Comparison of ENCODE assay signal across 9 cellular contexts in genomic region chr11:130390071-130390758, GRCh38. TPM values are rescaled to one million over a fixed set of nuclear protein-coding genes. Genes with fewer than 3 reads are reported as not detected.
A peak's percentile ranks its signal among the peaks of the same experiment; 100 is the strongest.
DNase-seq lines count a peak whose midpoint lies in the region; ATAC-seq lines count a peak whose summit lies in the region.
"Had no signal": no experiment of that assay in that cellular context is flagged by ENCODE, and none has a peak within 500 bp of the region (broad histone marks: within the 10 kb centered on the region; RNA-seq: fewer than 3 reads in every experiment).

No MANE protein-coding gene starts in this region.

- no peaks in the 10 kb centered on the region for H3K27me3 ChIP-seq in right cardiac atrium (ENCODE audit: control insufficient read depth, insufficient read depth)
- H3K27me3 ChIP-seq in stomach smooth muscle (ENCODE audit: control insufficient read depth in 1 of 2, insufficient read depth in 2 of 2, low read length in 2 of 2) = no peaks in the 10 kb centered on the region

- no peaks in the 10 kb centered on the region for H3K36me3 ChIP-seq in stomach smooth muscle (ENCODE audit: control insufficient read depth in 2 of 2, insufficient read depth in 2 of 2, low read length in 2 of 2)

- peaks cover 2% of the 10 kb centered on the region for H3K36me3 Mint-ChIP-seq in T-helper 17 cell (ENCODE audit: low read depth)
- H3K36me3 Mint-ChIP-seq: CD4-positive, CD25-positive, alpha-beta regulatory T cell had no signal

- intact Hi-C loops in right cardiac atrium (cut with DNase I) = no loop called here

- no peak for ATAC-seq in T-helper 17 cell
- ATAC-seq in right cardiac atrium = peak; percentile 40 to 72
- ATAC-seq in HG03135 (IDR thresholded peaks at IDR 0.05; ENCODE audit: unreplicated experiment) = no peak

- WGBS in right cardiac atrium = 43% methylated on average over 12 of the region's 12 CpGs

- H3K4me1 ChIP-seq in right cardiac atrium (ENCODE audit: control insufficient read depth, insufficient read depth, low read length) (peaks cover 7% of the 10 kb centered on the region), stomach smooth muscle (ENCODE audit: control insufficient read depth, insufficient read depth, low read length) (peaks cover 34% of the 10 kb centered on the region)

- H3K27me3 Mint-ChIP-seq in T-helper 17 cell = peaks cover 13% of the 10 kb centered on the region

- H3K27ac ChIP-seq in right cardiac atrium (ENCODE audit: low read length) (no peak overlapping the region), stomach smooth muscle (ENCODE audit: low read length) (peak overlapping the region; percentile 85)

- H3K9me3 ChIP-seq in T-helper 17 cell (ENCODE audit: control insufficient read depth, low read length, poor library complexity, severe bottlenecking) (no peaks in the 10 kb centered on the region), right cardiac atrium (ENCODE audit: control insufficient read depth, low read length) (no peaks in the 10 kb centered on the region), stomach smooth muscle (ENCODE audit: control insufficient read depth in 2 of 2, low read length in 2 of 2) (no peaks in the 10 kb centered on the region)

- no peak overlapping the region for H3K4me3 ChIP-seq in right cardiac atrium (ENCODE audit: low read length)
- peak overlapping the region in 1 of 2 donors; percentile 29 for H3K4me3 ChIP-seq in stomach smooth muscle (ENCODE audit: low read length in 2 of 2)

- DNase-seq in NCI-H1694 treated with DMSO at 0.1 percent for 48 hours (lab: John Stamatoyannopoulos, UW) (peak; percentile 7), NCI-H1694 (lab: John Stamatoyannopoulos, UW) (no peak), T-helper 17 cell (no peak), right cardiac atrium (no peak), NCI-H1930 (lab: John Stamatoyannopoulos, UW) (no peak), COLO668 (lab: John Stamatoyannopoulos, UW; ENCODE audit: unreplicated experiment) (no peak)
- DNase-seq: CD4-positive, CD25-positive, alpha-beta regulatory T cell had no signal

- H3K27ac Mint-ChIP-seq in T-helper 17 cell = peak overlapping the region; percentile 45

- H3K4me1 Mint-ChIP-seq in T-helper 17 cell = peaks cover 15% of the 10 kb centered on the region

- H3K9ac ChIP-seq in stomach smooth muscle (ENCODE audit: low read length in 2 of 2) = peak overlapping the region in 1 of 2 donors; percentile 43

- H3K4me3 Mint-ChIP-seq in T-helper 17 cell = no peak overlapping the region
- H3K4me3 Mint-ChIP-seq: CD4-positive, CD25-positive, alpha-beta regulatory T cell had no signal

RNA-seq across cellular contexts. Expression of gene ADAMTS8, which starts 38.2 kb away (rescaled TPM):
- not detected for total RNA-seq in T-helper 17 cell
- total RNA-seq in right cardiac atrium = 10 to 100 TPM in 1 of 4 donors, 1 to 10 TPM in 1, under 1 TPM in 2; 0.45 to 10.1 (median 0.95) TPM
- 0.88 TPM for polyA plus RNA-seq in right cardiac atrium
- total RNA-seq: CD4-positive, CD25-positive, alpha-beta regulatory T cell had no signal

RNA-seq across cellular contexts. Expression of gene ADAMTS15, which starts 58.2 kb away (rescaled TPM):
- total RNA-seq in T-helper 17 cell (not detected), right cardiac atrium (10 to 100 TPM; 13.4 to 30.2 (median 30.0) TPM)
- polyA plus RNA-seq in right cardiac atrium = 13.7 TPM
- total RNA-seq: CD4-positive, CD25-positive, alpha-beta regulatory T cell had no signal
- polyA plus RNA-seq: CD4-positive, CD25-positive, alpha-beta regulatory T cell had no signal

Comparison
In these comparisons a context has a peak if more than half of its experiments do, and no peak if none do; other contexts are left out.
1. ATAC-seq: peak in right cardiac atrium (2 of 2); none in T-helper 17 cell (single experiment) and HG03135 (single experiment).
2. RNA of gene ADAMTS15, which starts 58.2 kb away (total RNA-seq): 13.4 to 30.2 TPM in right cardiac atrium; not detected in T-helper 17 cell; every median in the first group is over 10 times any median in the second.